In the genomic region with DNA sequence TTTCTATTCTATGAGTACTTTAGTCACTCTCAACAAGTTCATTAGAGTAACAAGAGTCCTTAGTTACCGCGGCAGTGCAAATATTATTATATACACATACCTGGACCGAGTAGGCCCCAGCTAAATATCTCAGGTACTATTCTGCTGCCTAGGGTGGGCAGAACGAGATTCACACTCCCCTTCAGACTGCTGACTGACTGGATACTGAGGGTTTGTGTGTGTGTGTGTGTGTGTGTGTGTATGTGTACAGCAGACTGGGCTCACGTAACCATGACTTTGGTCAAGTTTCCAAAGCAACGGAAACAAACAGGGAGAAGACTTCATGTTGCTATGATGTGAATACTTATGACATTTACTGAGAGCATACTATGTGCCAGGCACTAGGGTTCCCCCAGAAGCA, we compare ENCODE assay signal across 19 cellular contexts.
"Had no signal": no experiment of that assay in that cellular context is flagged by ENCODE, and none has a peak within 500 bp of the region (broad histone marks: within the 10 kb centered on the region; RNA-seq: fewer than 3 reads in every experiment).

No MANE protein-coding gene starts in this region.

- ATAC-seq: activated CD8-positive, alpha-beta T cell treated with anti-CD3 and anti-CD28 coated beads, Interleukin-2, amount 10 ng/mL, durations not matched to agents 7 days and 5 days; activated naive CD8-positive, alpha-beta T cell treated with anti-CD3 and anti-CD28 coated beads, Interleukin-2, amount 50 U/mL, for 24 hours; body of pancreas; heart right ventricle; left lobe of liver; natural killer cell had no signal

- H3K4me3 ChIP-seq: body of pancreas, cardiac muscle cell, heart right ventricle, thoracic aorta had no signal

- H3K27me3 ChIP-seq: body of pancreas, cardiac muscle cell, heart right ventricle had no signal

- H3K36me3 ChIP-seq: cardiac muscle cell, heart right ventricle, thoracic aorta, WERI-Rb-1 had no signal

- H3K4me1 ChIP-seq: body of pancreas, heart right ventricle had no signal

- H3K27ac ChIP-seq: body of pancreas, cardiac muscle cell, epithelial cell of prostate, heart right ventricle, thoracic aorta, WERI-Rb-1 had no signal

- DNase-seq: activated CD4-positive, alpha-beta T cell treated with anti-CD3 and anti-CD28 coated beads, Interleukin-2, amount 50 U/mL, for 1 hour; activated CD4-positive, CD25-positive, alpha-beta regulatory T cell treated with anti-CD3 and anti-CD28 coated beads, Interleukin-2, amount 50 U/mL, for 72 hours; activated CD8-positive, alpha-beta T cell treated with anti-CD3 and anti-CD28 coated beads, Interleukin-2, amount 10 ng/mL, durations not matched to agents 7 days and 5 days; activated gamma-delta T cell; activated naive CD4-positive, alpha-beta T cell treated with anti-CD3 and anti-CD28 coated beads, Interleukin-2, amount 50 U/mL, for 16 hours; activated naive CD8-positive, alpha-beta T cell treated with anti-CD3 and anti-CD28 coated beads, Interleukin-2, amount 50 U/mL, for 24 hours; body of pancreas; heart right ventricle; mammary epithelial cell; midbrain; natural killer cell; retina; stimulated activated CD4-positive, alpha-beta T cell treated with anti-CD3 and anti-CD28 coated beads, Interleukin-4, amount 100 ng/mL, for 1 hour; stimulated activated naive CD4-positive, alpha-beta T cell; WERI-Rb-1 had no signal

- H3K9me3 ChIP-seq: thoracic aorta had no signal
